16 cellular contexts compared by ENCODE assay signal in genomic region chr4:148006025-148006424, GRCh38.
"Had no signal": no experiment of that assay in that cellular context is flagged by ENCODE, and none has a peak within 500 bp of the region (broad histone marks: within the 10 kb centered on the region; RNA-seq: fewer than 3 reads in every experiment).

No MANE protein-coding gene starts in this region.

- H3K4me3 ChIP-seq: coronary artery, mucosa of descending colon had no signal

- H3K36me3 ChIP-seq: brain microvascular endothelial cell had no signal

- H3K27me3 ChIP-seq: brain microvascular endothelial cell had no signal

- H3K4me3 Mint-ChIP-seq: activated CD4-positive, alpha-beta T cell treated with anti-CD3 and anti-CD28 coated beads, Interleukin-2, amount 10 ng/mL, durations not matched to agents 24 days and 14 days; activated naive CD4-positive, alpha-beta T cell treated with anti-CD3 and anti-CD28 coated beads for 36 hours; activated T-cell treated with anti-CD3 and anti-CD28 coated beads, Interleukin-2, amount 50 U/mL, for 4 hours; central memory CD8-positive, alpha-beta T cell; naive thymus-derived CD8-positive, alpha-beta T cell; T-helper 1 cell treated with Interleukin-12 subunit alpha and Interleukin-12 subunit beta and Interleukin-4 antibody, amounts not matched to agents 30 μg/mL and 1 μg/mL, for 36 hours had no signal

- H3K27ac Mint-ChIP-seq: activated CD4-positive, alpha-beta T cell treated with anti-CD3 and anti-CD28 coated beads, Interleukin-2, amount 10 ng/mL, durations not matched to agents 24 days and 14 days; activated naive CD4-positive, alpha-beta T cell treated with anti-CD3 and anti-CD28 coated beads for 36 hours; naive thymus-derived CD8-positive, alpha-beta T cell; T-helper 1 cell treated with Interleukin-12 subunit alpha and Interleukin-12 subunit beta and Interleukin-4 antibody, amounts not matched to agents 30 μg/mL and 1 μg/mL, for 36 hours had no signal

- H3K27ac ChIP-seq: brain microvascular endothelial cell, coronary artery had no signal

- H3K27me3 Mint-ChIP-seq: activated CD4-positive, alpha-beta T cell treated with anti-CD3 and anti-CD28 coated beads, Interleukin-2, amount 10 ng/mL, durations not matched to agents 24 days and 14 days; central memory CD8-positive, alpha-beta T cell; naive thymus-derived CD8-positive, alpha-beta T cell had no signal

- H3K9me3 ChIP-seq: mucosa of descending colon had no signal

- H3K9me3 Mint-ChIP-seq: activated naive CD4-positive, alpha-beta T cell treated with anti-CD3 and anti-CD28 coated beads for 36 hours; central memory CD8-positive, alpha-beta T cell had no signal

- ATAC-seq: activated T-cell treated with anti-CD3 and anti-CD28 coated beads, Interleukin-2, amount 50 U/mL, for 4 hours; mucosa of descending colon; naive thymus-derived CD8-positive, alpha-beta T cell had no signal

- DNase-seq: activated CD4-positive, alpha-beta T cell treated with anti-CD3 and anti-CD28 coated beads, Interleukin-2, amount 10 ng/mL, durations not matched to agents 24 days and 14 days; activated CD8-positive, alpha-beta memory T cell treated with anti-CD3 and anti-CD28 coated beads, Interleukin-2, amount 50 U/mL, for 4 hours; activated naive CD4-positive, alpha-beta T cell treated with anti-CD3 and anti-CD28 coated beads for 36 hours; activated T-cell treated with anti-CD3 and anti-CD28 coated beads, Interleukin-2, amount 50 U/mL, for 4 hours; brain microvascular endothelial cell; hippocampal formation; islet precursor cell; mucosa of descending colon; naive thymus-derived CD8-positive, alpha-beta T cell; stimulated activated CD4-positive, alpha-beta T cell treated with anti-CD3 and anti-CD28 coated beads, Interleukin-12 subunit alpha, Interleukin-12 subunit beta, amount 100 ng/mL, for 4 hours; stimulated activated CD4-positive, alpha-beta T cell treated with anti-CD3 and anti-CD28 coated beads, Interleukin-1b, Interleukin-23, amount 100 ng/mL, for 48 hours; stimulated activated CD8-positive, alpha-beta memory T cell treated with anti-CD3 and anti-CD28 coated beads, Interleukin-4, amount 100 ng/mL, for 48 hours; stimulated activated naive CD4-positive, alpha-beta T cell had no signal
